ENCODE assay signal across 9 cellular contexts in the genomic region with DNA sequence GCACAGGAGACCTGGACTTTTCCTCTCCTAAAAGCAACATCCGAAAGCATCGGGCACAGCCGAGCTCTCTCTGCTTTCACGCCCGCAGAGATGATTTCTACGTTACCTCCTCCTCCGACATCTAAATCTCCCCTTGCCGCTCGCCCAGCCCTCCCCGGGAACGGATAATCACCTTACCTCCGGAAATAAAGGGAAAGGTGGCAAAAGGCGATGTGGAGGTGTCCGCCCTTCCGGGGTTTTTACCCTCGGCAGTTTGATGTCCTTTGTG. TPM values are rescaled to one million over a fixed set of nuclear protein-coding genes. Genes with fewer than 3 reads are reported as not detected.
DNase-seq lines count a peak whose midpoint lies in the region; ATAC-seq lines count a peak whose summit lies in the region.
"Had no signal": no experiment of that assay in that cellular context is flagged by ENCODE, and none has a peak within 500 bp of the region (broad histone marks: within the 10 kb centered on the region; RNA-seq: fewer than 3 reads in every experiment).

No MANE protein-coding gene starts in this region.

- peaks cover 15% of the 10 kb centered on the region for H3K36me3 Mint-ChIP-seq in T-cell

- DNase-seq in NCI-H748 treated with DMSO at 0.1 percent for 48 hours (lab: John Stamatoyannopoulos, UW) = peak; percentile 74
- DNase-seq in NCI-H748 (lab: John Stamatoyannopoulos, UW; ENCODE audit: unreplicated experiment) = no peak
- peak in 20 of 34 experiments; percentile 10 to 45 (median 25) for DNase-seq in T-cell
- DNase-seq in iPS DF 6.9 (ENCODE audit: low read depth, low spot score) = no peak
- no peak for DNase-seq in NCI-H526 (lab: John Stamatoyannopoulos, UW)
- no peak for DNase-seq in A172 (ENCODE audit: low spot score)

- H3K4me3 ChIP-seq in iPS DF 6.9 (ENCODE audit: low read length) (peak overlapping the region; percentile 85), stomach smooth muscle (ENCODE audit: low read length in 2 of 2) (peak overlapping the region; percentile 94 to 99)

- H3K27me3 ChIP-seq in iPS DF 6.9 (ENCODE audit: control insufficient read depth, insufficient read depth, low read length) (no peaks in the 10 kb centered on the region), stomach smooth muscle (ENCODE audit: control insufficient read depth in 1 of 2, insufficient read depth in 2 of 2, low read length in 2 of 2) (no peaks in the 10 kb centered on the region)

- no peaks in the 10 kb centered on the region for H3K9me3 ChIP-seq in iPS DF 6.9 (ENCODE audit: control insufficient read depth, insufficient read depth, low read length)
- H3K9me3 ChIP-seq in stomach smooth muscle (ENCODE audit: control insufficient read depth in 2 of 2, low read length in 2 of 2) = no peaks in the 10 kb centered on the region

- H3K36me3 ChIP-seq in iPS DF 6.9 (ENCODE audit: control insufficient read depth, insufficient read depth, low read length) = no peaks in the 10 kb centered on the region
- no peaks in the 10 kb centered on the region for H3K36me3 ChIP-seq in stomach smooth muscle (ENCODE audit: control insufficient read depth in 2 of 2, insufficient read depth in 2 of 2, low read length in 2 of 2)

- H3K9me3 Mint-ChIP-seq in T-cell = no peaks in the 10 kb centered on the region
- H3K9me3 Mint-ChIP-seq: activated naive CD4-positive, alpha-beta T cell treated with anti-CD3 and anti-CD28 coated beads, Interleukin-2, amount 50 U/mL, for 24 hours had no signal

- CTCF ChIA-PET in T-cell (lab: Charles Lee) = interaction anchor here (0.6 to 3.3 kb wide), 4 partner anchors 53 to 277 kb away, joined by 3 to 12 read pairs (median 4); no protein-coding TSS in a partner anchor

- H3K9ac ChIP-seq in stomach smooth muscle (ENCODE audit: low read length in 2 of 2) = peak overlapping the region; percentile 88 to 93

- H3K27ac ChIP-seq in iPS DF 6.9 (ENCODE audit: low read length) = no peak overlapping the region
- H3K27ac ChIP-seq in stomach smooth muscle (ENCODE audit: low read length) = peak overlapping the region; percentile 93

- WGBS in iPS DF 6.9 (ENCODE audit: insufficient coverage, insufficient read length) = no CpG with 5 or more reads among the region's 16 CpGs

- H3K4me1 ChIP-seq in iPS DF 6.9 (ENCODE audit: control insufficient read depth, insufficient read depth, low read length) (no peaks in the 10 kb centered on the region), stomach smooth muscle (ENCODE audit: control insufficient read depth, insufficient read depth, low read length) (peaks cover 28% of the 10 kb centered on the region)

- POLR2A ChIA-PET in T-cell (lab: Charles Lee) = interaction anchor here (0.6 to 3.5 kb wide), 8 partner anchors 21 to 1098 kb away, joined by 3 to 61 read pairs (median 4); no protein-coding TSS in a partner anchor

- H3K4me3 Mint-ChIP-seq in T-cell = no peak overlapping the region
- H3K4me3 Mint-ChIP-seq: activated naive CD4-positive, alpha-beta T cell treated with anti-CD3 and anti-CD28 coated beads, Interleukin-2, amount 50 U/mL, for 24 hours had no signal

- H3K4me1 Mint-ChIP-seq in T-cell = peaks cover 31 to 41% (median 41%) of the 10 kb centered on the region in 3 donors

- no peak overlapping the region for H3K27ac Mint-ChIP-seq in T-cell
- H3K27ac Mint-ChIP-seq: activated naive CD4-positive, alpha-beta T cell treated with anti-CD3 and anti-CD28 coated beads, Interleukin-2, amount 50 U/mL, for 24 hours had no signal

- ATAC-seq in T-cell (replicated peaks in 1 of 4) (peak in 2 of 4 experiments; percentile 0 to 1), GM18909 (IDR thresholded peaks at IDR 0.05; ENCODE audit: poor library complexity, unreplicated experiment) (no peak)

- H3K27me3 Mint-ChIP-seq in T-cell = no peaks in the 10 kb centered on the region
- H3K27me3 Mint-ChIP-seq: activated naive CD4-positive, alpha-beta T cell treated with anti-CD3 and anti-CD28 coated beads, Interleukin-2, amount 50 U/mL, for 24 hours had no signal

RNA-seq across cellular contexts. Expression of a gene that starts 0.6 kb away (rescaled TPM):
- 100 to 1,000 TPM; 273 to 321 (median 286) TPM for total RNA-seq in T-cell
- total RNA-seq in A172 (2014; rRNA removed; shearing (Covaris generic)) = 89.2 and 91.2 TPM in 2 replicates

Comparison
In these comparisons a context has a peak if more than half of its experiments do, and no peak if none do; other contexts are left out.
1. DNase-seq: peak in NCI-H748 treated with DMSO at 0.1 percent for 48 hours (single experiment) and T-cell (20 of 34); none in NCI-H748 (single experiment), iPS DF 6.9 (single experiment), NCI-H526 (0 of 2) and A172 (single experiment).